In genomic region chr2:240507778-240508251, GRCh38 we compare ENCODE assay signal across 26 cellular contexts. TPM values are rescaled to one million over a fixed set of nuclear protein-coding genes. Genes with fewer than 3 reads are reported as not detected.
DNase-seq lines count a peak whose midpoint lies in the region; FAIRE-seq and TF ChIP-seq lines count a peak whose summit lies in the region.
"Had no signal": no experiment of that assay in that cellular context is flagged by ENCODE, and none has a peak within 500 bp of the region (broad histone marks: within the 10 kb centered on the region; RNA-seq: fewer than 3 reads in every experiment).

No MANE protein-coding gene starts in this region.

- H3K4me3 Mint-ChIP-seq in activated CD4-positive, alpha-beta memory T cell treated with anti-CD3 and anti-CD28 coated beads for 36 hours = no peak overlapping the region
- H3K4me3 Mint-ChIP-seq: activated naive CD8-positive, alpha-beta T cell; B cell; CD8-positive, alpha-beta T cell; stimulated activated naive CD8-positive, alpha-beta T cell treated with anti-CD3 and anti-CD28 coated beads, Interleukin-15, Interleukin-2, amounts not matched to agents 100 ng/mL and 50 ng/mL, for 24 hours had no signal

- no peak for TF ChIP-seq CTCF in kidney (IDR thresholded peaks at IDR 0.05; ENCODE audit: borderline replicate concordance, extremely low read depth, insufficient read depth)
- TF ChIP-seq CTCF in spleen (IDR thresholded peaks at IDR 0.05 in 8 of 11, conservative IDR thresholded peaks at IDR 0.05 in 3 of 11) = no peak

- H3K36me3 ChIP-seq in kidney (ENCODE audit: control insufficient read depth in 1 of 2, insufficient read depth in 2 of 2, low read length in 2 of 2) (peaks cover 0 to 8% of the 10 kb centered on the region in 2 donors), spleen (peaks cover 0 to 74% (median 17%) of the 10 kb centered on the region in 6 donors)

- no peak overlapping the region for H3K27ac Mint-ChIP-seq in activated CD4-positive, alpha-beta memory T cell treated with anti-CD3 and anti-CD28 coated beads for 36 hours
- H3K27ac Mint-ChIP-seq: activated naive CD8-positive, alpha-beta T cell; B cell; CD8-positive, alpha-beta T cell; stimulated activated naive CD8-positive, alpha-beta T cell treated with anti-CD3 and anti-CD28 coated beads, Interleukin-15, Interleukin-2, amounts not matched to agents 100 ng/mL and 50 ng/mL, for 24 hours had no signal

- POLR2A ChIA-PET in activated CD4-positive, alpha-beta memory T cell treated with anti-CD3 and anti-CD28 coated beads for 36 hours (lab: Charles Lee) = no interaction called here

- peak; percentile 12 for DNase-seq in activated T-cell treated with anti-CD3 and anti-CD28 coated beads, Interleukin-2, amount 50 U/mL, for 1 hour
- no peak for DNase-seq in activated T-cell treated with anti-CD3 and anti-CD28 coated beads for 4 hours
- DNase-seq in activated CD4-positive, alpha-beta memory T cell treated with anti-CD3 and anti-CD28 coated beads for 36 hours = peak; percentile 2
- peak; percentile 59 for DNase-seq in kidney
- DNase-seq in spleen = peak; percentile 66
- no peak for DNase-seq in stimulated activated CD4-positive, alpha-beta T cell treated with anti-CD3 and anti-CD28 coated beads, Interleukin-1b, Interleukin-23, amount 100 ng/mL, for 48 hours
- DNase-seq in NCI-H2107 treated with DMSO at 0.1 percent for 48 hours (lab: John Stamatoyannopoulos, UW; ENCODE audit: unreplicated experiment) = no peak
- no peak for DNase-seq in activated CD4-positive, alpha-beta T cell treated with anti-CD3 and anti-CD28 coated beads, Interleukin-2, amount 50 U/mL, for 48 hours
- DNase-seq: central memory CD4-positive, alpha-beta T cell; dermis blood vessel endothelial cell; DMS153; GOT3; Kasumi-1; MV-4-11; NCI-H1436 treated with DMSO at 0.1 percent for 48 hours; NCI-H524; T-helper 2 cell had no signal

- no peaks in the 10 kb centered on the region for H3K27me3 Mint-ChIP-seq in activated CD4-positive, alpha-beta memory T cell treated with anti-CD3 and anti-CD28 coated beads for 36 hours
- H3K27me3 Mint-ChIP-seq: activated naive CD8-positive, alpha-beta T cell; B cell; stimulated activated naive CD8-positive, alpha-beta T cell treated with anti-CD3 and anti-CD28 coated beads, Interleukin-15, Interleukin-2, amounts not matched to agents 100 ng/mL and 50 ng/mL, for 24 hours had no signal

- H3K4me3 ChIP-seq in kidney (ENCODE audit: low read length in 2 of 2) (no peak overlapping the region), spleen (no peak overlapping the region)
- H3K4me3 ChIP-seq: SK-N-MC, thoracic aorta had no signal

- H3K4me1 ChIP-seq in kidney (ENCODE audit: control insufficient read depth in 1 of 2, insufficient read depth in 1 of 2, low read depth in 1 of 2, low read length in 2 of 2) = no peaks in the 10 kb centered on the region
- no peaks in the 10 kb centered on the region for H3K4me1 ChIP-seq in spleen

- intact Hi-C loops in activated CD4-positive, alpha-beta memory T cell treated with anti-CD3 and anti-CD28 coated beads for 36 hours (cut with micrococcal nuclease) = no loop called here
- intact Hi-C loops in kidney (cut with DNase I) = no loop called here
- intact Hi-C loops in spleen (cut with DNase I; ENCODE audit: low total_unique reads) = no loop called here

- no peaks in the 10 kb centered on the region for H3K4me1 Mint-ChIP-seq in activated CD4-positive, alpha-beta memory T cell treated with anti-CD3 and anti-CD28 coated beads for 36 hours (ENCODE audit: low read depth)
- H3K4me1 Mint-ChIP-seq: B cell had no signal

- peaks cover 5% of the 10 kb centered on the region for H3K36me3 Mint-ChIP-seq in activated CD4-positive, alpha-beta memory T cell treated with anti-CD3 and anti-CD28 coated beads for 36 hours

- CTCF ChIA-PET in activated CD4-positive, alpha-beta memory T cell treated with anti-CD3 and anti-CD28 coated beads for 36 hours (lab: Charles Lee) = no interaction called here

- no peak for TF ChIP-seq POLR2A in spleen (IDR thresholded peaks at IDR 0.05)

- FAIRE-seq in kidney (lab: Jason Lieb, UNC) = no peak
- FAIRE-seq: astrocyte, HepG2, keratinocyte had no signal

- H3K9me3 Mint-ChIP-seq in activated CD4-positive, alpha-beta memory T cell treated with anti-CD3 and anti-CD28 coated beads for 36 hours = no peaks in the 10 kb centered on the region
- H3K9me3 Mint-ChIP-seq: CD8-positive, alpha-beta T cell; stimulated activated naive CD8-positive, alpha-beta T cell treated with anti-CD3 and anti-CD28 coated beads, Interleukin-15, Interleukin-2, amounts not matched to agents 100 ng/mL and 50 ng/mL, for 24 hours had no signal

- H3K9ac ChIP-seq in kidney (ENCODE audit: low read length in 2 of 2) = no peak overlapping the region

- H3K27me3 ChIP-seq in spleen (replicated peaks in 1 of 7) = no peaks in the 10 kb centered on the region

- H3K9me3 ChIP-seq in kidney (ENCODE audit: control insufficient read depth in 1 of 2, low read length in 2 of 2) = no peaks in the 10 kb centered on the region
- H3K9me3 ChIP-seq in spleen = no peaks in the 10 kb centered on the region
- H3K9me3 ChIP-seq: thoracic aorta had no signal

- no peak overlapping the region for H3K27ac ChIP-seq in kidney (ENCODE audit: low read depth in 2 of 2, low read length in 2 of 2)
- H3K27ac ChIP-seq in spleen = no peak overlapping the region
- H3K27ac ChIP-seq: SK-N-MC, thoracic aorta had no signal

- 93 to 98% (median 94%) methylated on average over 8 to 11 of the region's 11 CpGs for WGBS in spleen, 5 donors

RNA-seq across cellular contexts. Expression of gene ANKMY1, which starts 50.0 kb away (rescaled TPM):
- 10 to 100 TPM; 18.4 to 19.1 TPM for total RNA-seq in activated CD4-positive, alpha-beta memory T cell treated with anti-CD3 and anti-CD28 coated beads for 36 hours
- total RNA-seq in kidney = 22.1 TPM
- 3.0 TPM for polyA plus RNA-seq in kidney (ENCODE audit: insufficient read depth, low read depth, low replicate concordance)
- total RNA-seq in spleen = 10 to 100 TPM; 26.5 to 45.5 (median 30.1) TPM
- polyA plus RNA-seq in spleen = 10 to 100 TPM in 1 of 3 donors, 1 to 10 TPM in 2; 7.6 to 11.4 (median 8.1) TPM

RNA-seq across cellular contexts. Expression of gene DUSP28, which starts 52.3 kb away (rescaled TPM):
- total RNA-seq in activated CD4-positive, alpha-beta memory T cell treated with anti-CD3 and anti-CD28 coated beads for 36 hours = 1 to 10 TPM; 4.1 to 4.2 TPM
- 7.0 TPM for total RNA-seq in kidney
- 5.9 TPM for polyA plus RNA-seq in kidney (ENCODE audit: insufficient read depth, low read depth, low replicate concordance)
- total RNA-seq in spleen = 10 to 100 TPM in 1 of 7 donors, 1 to 10 TPM in 6; 5.9 to 13.6 (median 7.1) TPM
- polyA plus RNA-seq in spleen = 1 to 10 TPM; 6.5 to 9.0 (median 7.9) TPM

Comparison
In these comparisons a context has a peak if more than half of its experiments do, and no peak if none do; other contexts are left out.
1. DNase-seq: peak in activated T-cell treated with anti-CD3 and anti-CD28 coated beads, Interleukin-2, amount 50 U/mL, for 1 hour (single experiment), activated CD4-positive, alpha-beta memory T cell treated with anti-CD3 and anti-CD28 coated beads for 36 hours (single experiment), kidney (single experiment) and spleen (single experiment); none in activated T-cell treated with anti-CD3 and anti-CD28 coated beads for 4 hours (single experiment), stimulated activated CD4-positive, alpha-beta T cell treated with anti-CD3 and anti-CD28 coated beads, Interleukin-1b, Interleukin-23, amount 100 ng/mL, for 48 hours (single experiment), NCI-H2107 treated with DMSO at 0.1 percent for 48 hours (single experiment) and activated CD4-positive, alpha-beta T cell treated with anti-CD3 and anti-CD28 coated beads, Interleukin-2, amount 50 U/mL, for 48 hours (0 of 2).